ENCODE assay signal across 9 cellular contexts in genomic region chr12:4119157-4119761, GRCh38.
A peak's percentile ranks its signal among the peaks of the same experiment; 100 is the strongest.
DNase-seq lines count a peak whose midpoint lies in the region; ATAC-seq, FAIRE-seq and TF ChIP-seq lines count a peak whose summit lies in the region.
"Had no signal": no experiment of that assay in that cellular context is flagged by ENCODE, and none has a peak within 500 bp of the region (broad histone marks: within the 10 kb centered on the region; RNA-seq: fewer than 3 reads in every experiment).

No MANE protein-coding gene starts in this region.

- H3K4me3 ChIP-seq in CD8-positive, alpha-beta memory T cell (ENCODE audit: low read length): no peak overlapping the region
- no peak overlapping the region for H3K4me3 ChIP-seq in bronchial epithelial cell (ENCODE audit: low read depth, low read length)

- CTCF ChIA-PET in CD8-positive, alpha-beta memory T cell (lab: Charles Lee): interaction anchor here (2.1 kb wide), 1 partner anchor 158 kb away, joined by 7 read pairs; no protein-coding TSS in a partner anchor

- no peaks in the 10 kb centered on the region for H3K9me3 Mint-ChIP-seq in CD8-positive, alpha-beta memory T cell
- H3K9me3 Mint-ChIP-seq in progenitor cell of endocrine pancreas (ENCODE audit: low read depth): no peaks in the 10 kb centered on the region

- H3K36me3 Mint-ChIP-seq in CD8-positive, alpha-beta memory T cell: no peaks in the 10 kb centered on the region
- H3K36me3 Mint-ChIP-seq in progenitor cell of endocrine pancreas (ENCODE audit: insufficient read depth): no peaks in the 10 kb centered on the region

- peaks cover 30% of the 10 kb centered on the region for H3K4me1 ChIP-seq in CD8-positive, alpha-beta memory T cell (ENCODE audit: insufficient read depth, low read length)

- H3K27me3 ChIP-seq in CD8-positive, alpha-beta memory T cell (ENCODE audit: insufficient read depth, low read length, poor library complexity, severe bottlenecking): no peaks in the 10 kb centered on the region
- no peaks in the 10 kb centered on the region for H3K27me3 ChIP-seq in bronchial epithelial cell (ENCODE audit: control insufficient read depth, insufficient read depth, low read length)

- H3K4me3 Mint-ChIP-seq in CD8-positive, alpha-beta memory T cell: peak overlapping the region in 4 of 7 donors; percentile 13 to 83 (median 34)
- H3K4me3 Mint-ChIP-seq in progenitor cell of endocrine pancreas (ENCODE audit: low read depth): no peak overlapping the region

- ATAC-seq in HG03432 (IDR thresholded peaks at IDR 0.05; ENCODE audit: unreplicated experiment): peak; percentile 81

- H3K27ac ChIP-seq in CD8-positive, alpha-beta memory T cell (ENCODE audit: low read depth, low read length): no peak overlapping the region
- no peak overlapping the region for H3K27ac ChIP-seq in substantia nigra (ENCODE audit: low read depth, low read length, poor library complexity, severe bottlenecking)

- POLR2A ChIA-PET in CD8-positive, alpha-beta memory T cell (lab: Charles Lee): no interaction called here

- in situ Hi-C loops in ACHN (cut with HindIII; ENCODE audit: low pct_ligation_motif_present, low pct_unique_long_range_greater_than_20kb, low sequenced_read_pairs): no loop called here

- no peak for DNase-seq in CD8-positive, alpha-beta memory T cell
- DNase-seq in GM20000 (ENCODE audit: low spot score) (peak; percentile 75), bronchial epithelial cell (ENCODE audit: low read depth) (no peak), ACHN (no peak), SIG-M5 (lab: John Stamatoyannopoulos, UW) (no peak), progenitor cell of endocrine pancreas (ENCODE audit: low spot score, unreplicated experiment) (no peak), substantia nigra (lab: John Stamatoyannopoulos, UW) (no peak)
- DNase-seq: DMS79 treated with DMSO at 0.1 percent for 48 hours had no signal

- H3K4me1 Mint-ChIP-seq in CD8-positive, alpha-beta memory T cell: peaks cover 31 to 47% (median 42%) of the 10 kb centered on the region in 3 donors
- peaks cover 6% of the 10 kb centered on the region for H3K4me1 Mint-ChIP-seq in progenitor cell of endocrine pancreas (ENCODE audit: low read depth)

- H3K9me3 ChIP-seq in CD8-positive, alpha-beta memory T cell (ENCODE audit: low read length): no peaks in the 10 kb centered on the region

- peaks cover 6 to 8% of the 10 kb centered on the region in 2 donors for H3K27me3 Mint-ChIP-seq in CD8-positive, alpha-beta memory T cell
- peaks cover 56% of the 10 kb centered on the region for H3K27me3 Mint-ChIP-seq in progenitor cell of endocrine pancreas

- H3K27ac Mint-ChIP-seq in CD8-positive, alpha-beta memory T cell: peak overlapping the region in 4 of 8 donors; percentile 8 to 72 (median 63)
- no peak overlapping the region for H3K27ac Mint-ChIP-seq in progenitor cell of endocrine pancreas

- peak; percentile 70 for FAIRE-seq in bronchial epithelial cell (lab: Jason Lieb, UNC)

- H3K36me3 ChIP-seq in CD8-positive, alpha-beta memory T cell (ENCODE audit: insufficient read depth, low read length): no peaks in the 10 kb centered on the region
- no peaks in the 10 kb centered on the region for H3K36me3 ChIP-seq in bronchial epithelial cell (ENCODE audit: control insufficient read depth, insufficient read depth, low read length)

- TF ChIP-seq CTCF in GM20000 (IDR thresholded peaks at IDR 0.05; ENCODE audit: extremely low read depth, missing control alignments) (no peak), bronchial epithelial cell (IDR thresholded peaks at IDR 0.05; ENCODE audit: insufficient read depth, low read length, severe bottlenecking) (no peak), progenitor cell of endocrine pancreas (IDR thresholded peaks at IDR 0.05; ENCODE audit: unreplicated experiment) (no peak)
